ENCODE assay signal across 1 cellular context in genomic region chr11:66467034-66467659, GRCh38.
A peak's percentile ranks its signal among the peaks of the same experiment; 100 is the strongest.
TF ChIP-seq lines count a peak whose summit lies in the region.

No MANE protein-coding gene starts in this region.

TF ChIP-seq in GM12878, 131 proteins besides CTCF, POLR2A, EP300 and RAD21:
- TF ChIP-seq ZBTB11 (CRISPR knock-in tag; IDR thresholded peaks at IDR 0.05) (no peak), BACH1 (IDR thresholded peaks at IDR 0.05; ENCODE audit: borderline replicate concordance) (0 out of 2 replicates have a peak, but pooled peaks have one; percentile 52), GATAD2B (conservative IDR thresholded peaks at IDR 0.05; ENCODE audit: low read depth) (0 out of 2 replicates have a peak, but pooled peaks have one; percentile 65), NR2F1 (conservative IDR thresholded peaks at IDR 0.05) (0 out of 2 replicates have a peak, but pooled peaks have one; percentile 33), ZNF384 (IDR thresholded peaks at IDR 0.05; ENCODE audit: borderline replicate concordance, low read depth, low read length) (no peak), ZSCAN29 (IDR thresholded peaks at IDR 0.05) (no peak), BHLHE40 (IDR thresholded peaks at IDR 0.05; ENCODE audit: borderline replicate concordance in 1 of 2, low read depth in 2 of 2, low read length in 1 of 2) (peak in 1 of 2 experiments; percentile 68; a peak in 2 of 4 replicates), HDGF (IDR thresholded peaks at IDR 0.05) (peak; percentile 72; the same call in 1 of the 2 replicates), LARP7 (IDR thresholded peaks at IDR 0.05) (peak; percentile 77; the same call in 1 of the 2 replicates), IKZF1 (conservative IDR thresholded peaks at IDR 0.05) (peak; percentile 53), E2F4 (IDR thresholded peaks at IDR 0.05; ENCODE audit: low read depth, low read length) (no peak), RB1 (IDR thresholded peaks at IDR 0.05; ENCODE audit: borderline replicate concordance) (0 out of 2 replicates have a peak, but pooled peaks have one; percentile 31), NKRF (conservative IDR thresholded peaks at IDR 0.05) (peak; percentile 67; the same call in 1 of the 2 replicates), DPF2 (IDR thresholded peaks at IDR 0.05) (peak; percentile 64; the same call in 1 of the 2 replicates)
